ENCODE assay signal across 9 cellular contexts in genomic region chr18:45449761-45450227, GRCh38.
A peak's percentile ranks its signal among the peaks of the same experiment; 100 is the strongest.
DNase-seq lines count a peak whose midpoint lies in the region; ATAC-seq and TF ChIP-seq lines count a peak whose summit lies in the region.
"Had no signal": no experiment of that assay in that cellular context is flagged by ENCODE, and none has a peak within 500 bp of the region (broad histone marks: within the 10 kb centered on the region; RNA-seq: fewer than 3 reads in every experiment).

No MANE protein-coding gene starts in this region.

- TF ChIP-seq CTCF in mucosa of descending colon (IDR thresholded peaks at IDR 0.05) = no peak
- no peak for TF ChIP-seq CTCF in upper lobe of left lung (IDR thresholded peaks at IDR 0.05)

- TF ChIP-seq EP300 in upper lobe of left lung (IDR thresholded peaks at IDR 0.05) = no peak

- no peaks in the 10 kb centered on the region for H3K36me3 ChIP-seq in duodenal mucosa (ENCODE audit: control insufficient read depth in 1 of 2, insufficient read depth in 2 of 2, low read length in 2 of 2)
- H3K36me3 ChIP-seq in mucosa of descending colon (ENCODE audit: low read depth) = no peaks in the 10 kb centered on the region
- H3K36me3 ChIP-seq in upper lobe of left lung = no peaks in the 10 kb centered on the region

- intact Hi-C loops in mucosa of descending colon (cut with DNase I, micrococcal nuclease) = no loop called here

- H3K9ac ChIP-seq in duodenal mucosa (ENCODE audit: low read depth in 1 of 2, low read length in 2 of 2) = no peak overlapping the region
- H3K9ac ChIP-seq: KMS-11 had no signal

- H3K27ac ChIP-seq in duodenal mucosa (ENCODE audit: low read depth, low read length) (peak overlapping the region; percentile 1), upper lobe of left lung (peak overlapping the region; percentile 40 to 62 (median 56))
- H3K27ac ChIP-seq: KMS-11 had no signal

- H3K9me3 ChIP-seq in duodenal mucosa (ENCODE audit: control insufficient read depth in 1 of 2, low read length in 2 of 2) (no peaks in the 10 kb centered on the region), mucosa of descending colon (no peaks in the 10 kb centered on the region), upper lobe of left lung (no peaks in the 10 kb centered on the region)

- H3K27me3 ChIP-seq in duodenal mucosa (ENCODE audit: control insufficient read depth in 1 of 2, insufficient read depth in 2 of 2, low read length in 2 of 2) (no peaks in the 10 kb centered on the region), upper lobe of left lung (no peaks in the 10 kb centered on the region)

- H3K4me1 ChIP-seq in duodenal mucosa (ENCODE audit: control insufficient read depth in 1 of 2, insufficient read depth in 2 of 2, low read length in 2 of 2) (peaks cover 37 to 38% of the 10 kb centered on the region in 2 donors), mucosa of descending colon (ENCODE audit: low read depth) (peaks cover 7% of the 10 kb centered on the region), upper lobe of left lung (no peaks in the 10 kb centered on the region)

- WGBS in upper lobe of left lung, 2 donors = 47 to 56% methylated on average over 6 of the region's 6 CpGs

- H3K4me3 ChIP-seq in duodenal mucosa (ENCODE audit: low read depth in 1 of 2, low read length in 2 of 2) (no peak overlapping the region), mucosa of descending colon (no peak overlapping the region), upper lobe of left lung (no peak overlapping the region)

- DNase-seq in NCI-H2107 treated with DMSO at 0.1 percent for 48 hours (lab: John Stamatoyannopoulos, UW; ENCODE audit: unreplicated experiment) (peak; percentile 16), NCI-H2107 (lab: John Stamatoyannopoulos, UW) (no peak), mucosa of descending colon (peak; percentile 48 to 71 (median 48)), upper lobe of left lung (peak in 1 of 2 donors; percentile 32), NCI-H146 (lab: John Stamatoyannopoulos, UW) (no peak), HPDE6-E6E7 (ENCODE audit: extremely low spot score) (no peak)
- DNase-seq in activated CD4-positive, alpha-beta T cell treated with anti-CD3 and anti-CD28 coated beads for 48 hours = no peak

- ATAC-seq in mucosa of descending colon (peak; percentile 10), upper lobe of left lung (ENCODE audit: low FRiP score in 2 of 2) (peak; percentile 65 to 84)

- no peak for TF ChIP-seq POLR2A in upper lobe of left lung (IDR thresholded peaks at IDR 0.05)

Comparison
In these comparisons a context has a peak if more than half of its experiments do, and no peak if none do; other contexts are left out.
1. DNase-seq: peak in NCI-H2107 treated with DMSO at 0.1 percent for 48 hours (single experiment) and mucosa of descending colon (3 of 3); none in NCI-H2107 (single experiment), NCI-H146 (single experiment), HPDE6-E6E7 (single experiment) and activated CD4-positive, alpha-beta T cell treated with anti-CD3 and anti-CD28 coated beads for 48 hours (single experiment).